ENCODE assay signal across 1 cellular context in the genomic region with DNA sequence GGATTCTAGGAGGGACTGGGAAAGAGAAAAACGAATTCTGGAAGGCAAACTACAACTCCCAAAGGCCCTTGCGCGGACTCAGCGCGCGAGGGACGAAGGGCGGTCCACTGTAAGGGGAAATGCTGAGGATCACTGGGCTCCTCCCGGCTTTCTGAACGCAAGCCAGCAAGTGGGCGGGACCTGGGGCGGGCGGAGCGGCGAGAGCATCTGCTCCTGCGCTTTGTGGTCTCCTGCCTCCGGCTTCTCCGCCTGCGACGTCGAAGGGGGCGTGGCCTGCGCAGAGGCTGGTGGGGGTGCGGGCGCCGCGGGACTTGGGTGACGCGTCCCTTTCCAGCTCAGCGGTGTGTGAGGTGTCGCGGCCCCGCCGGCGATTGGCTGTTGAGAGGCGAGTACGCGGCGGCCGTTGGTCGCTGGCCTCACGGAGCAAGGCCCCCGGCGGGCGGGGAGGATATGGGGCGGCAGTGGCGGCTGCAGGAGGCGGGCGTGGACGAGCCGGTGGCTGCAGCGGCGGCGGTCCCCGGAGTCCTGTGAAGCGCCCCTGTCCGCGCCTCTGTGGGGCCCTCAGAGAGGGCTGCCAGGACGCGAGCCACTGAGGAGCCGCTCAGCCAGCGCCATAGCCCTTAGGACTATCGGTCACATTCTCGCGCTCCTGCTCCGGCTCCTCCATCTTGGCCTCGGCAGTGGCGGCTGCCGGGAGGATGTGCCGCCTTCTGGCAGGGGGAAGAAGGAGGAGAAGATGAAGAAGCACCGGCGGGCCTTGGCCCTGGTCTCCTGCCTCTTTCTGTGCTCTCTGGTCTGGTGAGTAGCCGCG.
TF ChIP-seq lines count a peak whose summit lies in the region.

A gene with protein sequence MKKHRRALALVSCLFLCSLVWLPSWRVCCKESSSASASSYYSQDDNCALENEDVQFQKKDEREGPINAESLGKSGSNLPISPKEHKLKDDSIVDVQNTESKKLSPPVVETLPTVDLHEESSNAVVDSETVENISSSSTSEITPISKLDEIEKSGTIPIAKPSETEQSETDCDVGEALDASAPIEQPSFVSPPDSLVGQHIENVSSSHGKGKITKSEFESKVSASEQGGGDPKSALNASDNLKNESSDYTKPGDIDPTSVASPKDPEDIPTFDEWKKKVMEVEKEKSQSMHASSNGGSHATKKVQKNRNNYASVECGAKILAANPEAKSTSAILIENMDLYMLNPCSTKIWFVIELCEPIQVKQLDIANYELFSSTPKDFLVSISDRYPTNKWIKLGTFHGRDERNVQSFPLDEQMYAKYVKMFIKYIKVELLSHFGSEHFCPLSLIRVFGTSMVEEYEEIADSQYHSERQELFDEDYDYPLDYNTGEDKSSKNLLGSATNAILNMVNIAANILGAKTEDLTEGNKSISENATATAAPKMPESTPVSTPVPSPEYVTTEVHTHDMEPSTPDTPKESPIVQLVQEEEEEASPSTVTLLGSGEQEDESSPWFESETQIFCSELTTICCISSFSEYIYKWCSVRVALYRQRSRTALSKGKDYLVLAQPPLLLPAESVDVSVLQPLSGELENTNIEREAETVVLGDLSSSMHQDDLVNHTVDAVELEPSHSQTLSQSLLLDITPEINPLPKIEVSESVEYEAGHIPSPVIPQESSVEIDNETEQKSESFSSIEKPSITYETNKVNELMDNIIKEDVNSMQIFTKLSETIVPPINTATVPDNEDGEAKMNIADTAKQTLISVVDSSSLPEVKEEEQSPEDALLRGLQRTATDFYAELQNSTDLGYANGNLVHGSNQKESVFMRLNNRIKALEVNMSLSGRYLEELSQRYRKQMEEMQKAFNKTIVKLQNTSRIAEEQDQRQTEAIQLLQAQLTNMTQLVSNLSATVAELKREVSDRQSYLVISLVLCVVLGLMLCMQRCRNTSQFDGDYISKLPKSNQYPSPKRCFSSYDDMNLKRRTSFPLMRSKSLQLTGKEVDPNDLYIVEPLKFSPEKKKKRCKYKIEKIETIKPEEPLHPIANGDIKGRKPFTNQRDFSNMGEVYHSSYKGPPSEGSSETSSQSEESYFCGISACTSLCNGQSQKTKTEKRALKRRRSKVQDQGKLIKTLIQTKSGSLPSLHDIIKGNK (N-terminal part only) (plus strand): TSS at position 451 of the 811 bp plus-strand sequence. CDS start 286 bp downstream, at position 737.

TF ChIP-seq in liver, 16 proteins besides CTCF, POLR2A, EP300 and RAD21 (continued from another document):
- TF ChIP-seq HNF4G (IDR thresholded peaks at IDR 0.05) (peak; percentile 20), SP1 (IDR thresholded peaks at IDR 0.05) (peak; percentile 87), NR2F2 (IDR thresholded peaks at IDR 0.05) (no peak), FOXA1 (IDR thresholded peaks at IDR 0.05) (peak; percentile 34)
